ENCODE assay signal across 8 cellular contexts in the genomic region with DNA sequence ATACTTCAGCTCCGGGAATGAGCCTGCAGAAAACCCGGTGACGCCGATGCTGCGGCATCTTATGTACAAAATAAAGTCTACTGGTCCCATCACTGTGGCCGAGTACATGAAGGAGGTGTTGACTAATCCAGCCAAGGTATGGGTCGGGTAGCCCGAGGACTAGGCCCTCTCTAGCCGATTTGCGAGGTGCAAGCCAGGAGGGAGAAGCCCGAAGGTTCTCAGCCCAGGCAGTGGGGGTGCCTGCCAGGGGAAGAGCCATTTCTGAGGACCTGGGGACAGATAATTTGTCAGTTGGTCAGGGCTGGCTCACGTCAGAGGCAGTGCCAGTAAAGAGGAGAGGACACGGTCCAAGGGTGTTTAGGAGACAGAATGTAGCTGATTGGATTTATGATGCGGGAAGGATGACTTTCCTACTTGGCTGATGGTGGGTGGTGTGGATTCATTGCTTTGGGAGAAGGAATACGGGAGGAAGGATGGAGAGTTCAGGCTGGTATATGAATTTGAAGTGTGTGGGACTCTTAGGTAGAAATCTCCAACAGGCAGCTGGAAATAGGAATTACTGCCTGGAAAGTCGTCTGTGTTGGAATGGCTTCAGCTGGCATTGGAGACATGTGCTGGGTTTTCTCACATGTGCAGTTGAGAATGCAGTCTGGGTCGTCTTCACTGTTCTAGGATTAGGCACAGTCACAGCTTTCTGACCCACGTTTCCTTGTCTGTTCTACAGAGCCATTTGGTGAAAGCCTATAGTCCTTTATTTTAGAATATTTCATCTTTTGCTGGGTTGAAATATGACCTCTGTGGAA. TPM values are rescaled to one million over a fixed set of nuclear protein-coding genes. Genes with fewer than 3 reads are reported as not detected.
A peak's percentile ranks its signal among the peaks of the same experiment; 100 is the strongest.
DNase-seq lines count a peak whose midpoint lies in the region; ATAC-seq and TF ChIP-seq lines count a peak whose summit lies in the region.

No MANE protein-coding gene starts in this region.

- no peak overlapping the region for H4K5ac ChIP-seq in mesendoderm (ENCODE audit: low read length)

- no peak overlapping the region for H4K8ac ChIP-seq in mesendoderm (ENCODE audit: low read depth, low read length)

- H3K4me1 ChIP-seq in duodenal mucosa (ENCODE audit: control insufficient read depth in 1 of 2, insufficient read depth in 2 of 2, low read length in 2 of 2) (peaks cover 27 to 30% of the 10 kb centered on the region in 2 donors), mesendoderm (ENCODE audit: control insufficient read depth, low read depth, low read length) (peaks cover 8% of the 10 kb centered on the region)

- WGBS in mesendoderm (ENCODE audit: extremely low coverage, insufficient coverage, low lambda C conversion rate) = no CpG with 5 or more reads among the region's 18 CpGs

- peak overlapping the region; percentile 83 for H3K4me2 ChIP-seq in mesendoderm (ENCODE audit: low read length)

- H3K36me3 ChIP-seq in duodenal mucosa (ENCODE audit: control insufficient read depth in 1 of 2, insufficient read depth in 2 of 2, low read length in 2 of 2) (peaks cover 12 to 16% of the 10 kb centered on the region in 2 donors), mesendoderm (ENCODE audit: control insufficient read depth, insufficient read depth, low read length) (peaks cover 12% of the 10 kb centered on the region)

- H3K27ac ChIP-seq in 22Rv1 (peak overlapping the region; percentile 85), duodenal mucosa (ENCODE audit: low read depth, low read length) (peak overlapping the region; percentile 95), mesendoderm (ENCODE audit: low read depth, low read length) (no peak overlapping the region)

- peak overlapping the region; percentile 5 for H3K18ac ChIP-seq in mesendoderm (ENCODE audit: low read length)

- H3K23ac ChIP-seq in mesendoderm (ENCODE audit: low read length) = no peak overlapping the region

- H3K4me3 ChIP-seq in duodenal mucosa (ENCODE audit: low read depth in 1 of 2, low read length in 2 of 2) = peak overlapping the region; percentile 85 to 99
- peak overlapping the region; percentile 100 for H3K4me3 ChIP-seq in mesendoderm (ENCODE audit: low read length)

- peaks cover 72% of the 10 kb centered on the region for H3K79me2 ChIP-seq in mesendoderm (ENCODE audit: control insufficient read depth, insufficient read depth, low read length)

- no peak for TF ChIP-seq POLR2A in GM18505 (IDR thresholded peaks at IDR 0.05; ENCODE audit: borderline replicate concordance, extremely low read depth, insufficient read depth, insufficient read length)

- in situ Hi-C loops in ACHN (cut with HindIII; ENCODE audit: low pct_ligation_motif_present, low pct_unique_long_range_greater_than_20kb, low sequenced_read_pairs) = no loop called here

- H3K9me3 ChIP-seq in duodenal mucosa (ENCODE audit: control insufficient read depth in 1 of 2, low read length in 2 of 2) = no peaks in the 10 kb centered on the region

- H3K79me1 ChIP-seq in mesendoderm (ENCODE audit: low read length) = peaks cover 24% of the 10 kb centered on the region

- H3K27me3 ChIP-seq in duodenal mucosa (ENCODE audit: control insufficient read depth in 1 of 2, insufficient read depth in 2 of 2, low read length in 2 of 2) = no peaks in the 10 kb centered on the region
- no peaks in the 10 kb centered on the region for H3K27me3 ChIP-seq in mesendoderm (ENCODE audit: insufficient read depth, low read length, poor library complexity)

- peak overlapping the region; percentile 90 to 95 for H3K9ac ChIP-seq in duodenal mucosa (ENCODE audit: low read depth in 1 of 2, low read length in 2 of 2)
- peak overlapping the region; percentile 99 for H3K9ac ChIP-seq in mesendoderm (ENCODE audit: low read length)

- no peak for TF ChIP-seq CTCF in 22Rv1 (IDR thresholded peaks at IDR 0.05)

- H3K4ac ChIP-seq in mesendoderm (ENCODE audit: low read depth, low read length) = no peak overlapping the region

- H3K56ac ChIP-seq in mesendoderm (ENCODE audit: low read length) = peak overlapping the region; percentile 99

- H2BK120ac ChIP-seq in mesendoderm (ENCODE audit: low read depth, low read length) = no peak overlapping the region

- H2BK5ac ChIP-seq in mesendoderm (ENCODE audit: low read length) = peak overlapping the region; percentile 51

- H2BK15ac ChIP-seq in mesendoderm (replicated peaks; ENCODE audit: low read depth) = no peak overlapping the region

- DNase-seq in NCI-H69 (lab: John Stamatoyannopoulos, UW) (peak; percentile 23), mesendoderm (peak; percentile 26), ACHN (no peak)

- ATAC-seq in GM18511 (IDR thresholded peaks at IDR 0.05; ENCODE audit: unreplicated experiment) (peak; percentile 16), GM18505 (IDR thresholded peaks at IDR 0.05; ENCODE audit: unreplicated experiment) (no peak), GM19452 (IDR thresholded peaks at IDR 0.05; ENCODE audit: unreplicated experiment) (no peak)

- H2AK5ac ChIP-seq in mesendoderm (ENCODE audit: low read length) = no peak overlapping the region

RNA-seq across cellular contexts. Expression of gene NDUFAF7, which starts 0.9 kb away (rescaled TPM):
- 14.8 TPM for polyA plus RNA-seq in mesendoderm (2013, experiment 1 of 2)
- 14.3 TPM for polyA plus RNA-seq in mesendoderm (2013, experiment 2 of 2)

RNA-seq across cellular contexts. Expression of gene CEBPZ, which starts 0.9 kb away (rescaled TPM):
- polyA plus RNA-seq in mesendoderm (2013, experiment 1 of 2) = 101 TPM
- 105 TPM for polyA plus RNA-seq in mesendoderm (2013, experiment 2 of 2)

RNA-seq across cellular contexts. Expression of gene CEBPZOS, which starts 36.0 kb away (rescaled TPM):
- 23.4 TPM for polyA plus RNA-seq in mesendoderm (2013, experiment 1 of 2)
- 21.8 TPM for polyA plus RNA-seq in mesendoderm (2013, experiment 2 of 2)

RNA-seq across cellular contexts. Expression of gene SULT6B1, which starts 43.9 kb away (rescaled TPM):
- polyA plus RNA-seq in mesendoderm (2013, experiment 1 of 2) = not detected
- polyA plus RNA-seq in mesendoderm (2013, experiment 2 of 2) = 0.04 TPM
